Comparison of ENCODE assay signal across 11 cellular contexts in the genomic region with DNA sequence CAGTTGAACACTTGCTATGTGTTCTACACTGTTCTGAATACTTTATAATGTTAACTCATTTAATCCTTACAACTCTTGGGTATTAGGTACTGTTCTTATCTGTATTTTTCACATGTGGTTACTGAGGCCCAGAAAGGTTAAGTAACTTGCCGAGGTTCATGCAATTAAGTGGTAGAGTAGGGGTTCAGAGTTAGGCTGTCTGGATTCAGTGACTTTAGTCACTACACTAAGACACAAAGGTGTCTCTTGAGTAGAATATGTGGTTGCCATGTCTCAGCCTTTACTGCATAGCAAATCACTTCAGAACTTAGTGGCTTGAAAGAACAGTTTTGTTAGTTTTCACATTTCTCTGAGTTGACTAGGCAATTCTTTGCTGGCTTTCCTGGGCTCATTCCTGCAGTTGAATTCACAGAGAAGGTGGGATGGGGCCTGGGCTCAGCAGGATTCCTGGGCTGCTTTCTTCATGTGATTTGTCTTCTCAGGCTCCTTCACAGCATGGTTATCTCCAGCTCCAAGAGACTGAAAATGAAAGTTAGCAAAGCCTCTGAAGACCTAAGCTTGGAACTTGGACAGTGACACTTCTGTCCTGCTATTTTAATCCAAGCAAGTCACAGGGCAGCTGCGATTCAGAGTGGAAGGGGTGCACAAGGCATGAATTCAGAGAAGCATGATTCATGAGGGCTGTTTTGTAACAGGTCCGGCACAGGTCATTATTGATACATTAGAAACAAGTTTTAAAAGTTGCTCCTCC.
DNase-seq lines count a peak whose midpoint lies in the region; TF ChIP-seq lines count a peak whose summit lies in the region.
"Had no signal": no experiment of that assay in that cellular context is flagged by ENCODE, and none has a peak within 500 bp of the region (broad histone marks: within the 10 kb centered on the region; RNA-seq: fewer than 3 reads in every experiment).

No MANE protein-coding gene starts in this region.

- H3K4me3 Mint-ChIP-seq in HFFc6 (peak overlapping the region; percentile 69), brain (peak overlapping the region in 2 of 5 experiments; percentile 51 to 59)

- peak overlapping the region; percentile 6; the same call in 1 of the 2 replicates for H3K4me3 ChIP-seq in iPS-18c (ENCODE audit: insufficient read depth, low read depth, low read length)
- H3K4me3 ChIP-seq in skeletal muscle satellite cell (ENCODE audit: low read length) = no peak overlapping the region

- peaks cover 3% of the 10 kb centered on the region for H3K9me3 ChIP-seq in iPS-18c (ENCODE audit: control insufficient read depth, insufficient read depth, low read length)
- no peaks in the 10 kb centered on the region for H3K9me3 ChIP-seq in skeletal muscle satellite cell (replicated peaks; ENCODE audit: low read length)

- H3K9ac ChIP-seq in skeletal muscle satellite cell (ENCODE audit: low read depth, low read length) = no peak overlapping the region

- TF ChIP-seq CTCF in HFFc6 (IDR thresholded peaks at IDR 0.05) (no peak), brain (conservative IDR thresholded peaks at IDR 0.05) (no peak), GM13977 (IDR thresholded peaks at IDR 0.05; ENCODE audit: extremely low read depth, insufficient read depth, missing control alignments) (no peak)

- peak overlapping the region; percentile 49 for H3K4me2 ChIP-seq in skeletal muscle satellite cell (ENCODE audit: low read length)

- H3K36me3 Mint-ChIP-seq in HFFc6 (ENCODE audit: low read depth) (peaks cover 27% of the 10 kb centered on the region), brain (peaks cover 65% of the 10 kb centered on the region)

- H3K27me3 Mint-ChIP-seq in HFFc6 (ENCODE audit: insufficient read depth) = no peaks in the 10 kb centered on the region
- H3K27me3 Mint-ChIP-seq in brain = no peaks in the 10 kb centered on the region

- DNase-seq in HFFc6 = peak; percentile 37
- no peak for DNase-seq in effector CD8-positive, alpha-beta T cell (lab: John Stamatoyannopoulos, UW)
- DNase-seq in islet precursor cell = no peak
- no peak for DNase-seq in GM13977 (ENCODE audit: low spot score)
- DNase-seq in CD1c-positive myeloid dendritic cell (ENCODE audit: extremely low spot score) = no peak
- DNase-seq: NCI-H1436 treated with DMSO at 0.1 percent for 48 hours, posterior cingulate gyrus, T-helper 1 cell had no signal

- in situ Hi-C loops in GM13977 (cut with MboI; ENCODE audit: low pct_unique_long_range_greater_than_20kb, low sequenced_read_pairs, unreplicated experiment) = no loop called here

- no peaks in the 10 kb centered on the region for H3K27me3 ChIP-seq in skeletal muscle satellite cell (ENCODE audit: control insufficient read depth, insufficient read depth, low read length)

- H3K36me3 ChIP-seq in skeletal muscle satellite cell (ENCODE audit: insufficient read depth, low read length) = peaks cover 51% of the 10 kb centered on the region

- H3K27ac Mint-ChIP-seq in HFFc6 = peak overlapping the region; percentile 83
- H3K27ac Mint-ChIP-seq in brain = peak overlapping the region in 4 of 5 experiments; percentile 23 to 90 (median 82)

- H3K9me3 Mint-ChIP-seq in HFFc6 (no peaks in the 10 kb centered on the region), brain (no peaks in the 10 kb centered on the region)

- peaks cover 30% of the 10 kb centered on the region for H3K4me1 Mint-ChIP-seq in HFFc6 (ENCODE audit: low read depth)
- H3K4me1 Mint-ChIP-seq in brain = peaks cover 7% of the 10 kb centered on the region

- H3K4me1 ChIP-seq in skeletal muscle satellite cell (ENCODE audit: control insufficient read depth, insufficient read depth, low read length) = peaks cover 13% of the 10 kb centered on the region
